24 cellular contexts compared by ENCODE assay signal in genomic region chr13:109253316-109253715, GRCh38.
"Had no signal": no experiment of that assay in that cellular context is flagged by ENCODE, and none has a peak within 500 bp of the region (broad histone marks: within the 10 kb centered on the region; RNA-seq: fewer than 3 reads in every experiment).

No MANE protein-coding gene starts in this region.

- DNase-seq: effector memory CD4-positive, alpha-beta T cell; gastrocnemius medialis; heart right ventricle; islet precursor cell; left lung; mucosa of descending colon; occipital lobe; pancreas; right cardiac atrium; spleen; stimulated activated CD4-positive, alpha-beta T cell treated with anti-CD3 and anti-CD28 coated beads, Interleukin-15, amount 100 ng/mL, for 24 hours; stimulated activated CD4-positive, alpha-beta T cell treated with anti-CD3 and anti-CD28 coated beads, Interleukin-1b, Interleukin-23, amount 100 ng/mL, for 48 hours; stimulated activated CD4-positive, alpha-beta T cell treated with anti-CD3 and anti-CD28 coated beads, Interleukin-4, amount 100 ng/mL, for 24 hours; tibial artery; upper lobe of right lung had no signal

- H3K27me3 ChIP-seq: esophagus muscularis mucosa, gastrocnemius medialis, heart right ventricle, left lung, neural progenitor cell, pancreas, spleen, tibial artery, upper lobe of right lung, vagina had no signal

- H3K27me3 Mint-ChIP-seq: natural killer cell treated with Interleukin-12 subunit alpha and Interleukin-12 subunit beta and Interleukin-15 and Interleukin-18, amount 100 ng/mL, for 72 hours; progenitor cell of endocrine pancreas; stimulated activated memory B cell treated with anti-CD40 and anti-IgM and Interleukin-4, amounts not matched to agents 10 μg/mL and 1 μg/mL and 100 μg/mL, for 72 hours had no signal

- H3K36me3 Mint-ChIP-seq: neural progenitor cell; stimulated activated memory B cell treated with anti-CD40 and anti-IgM and Interleukin-4, amounts not matched to agents 10 μg/mL and 1 μg/mL and 100 μg/mL, for 72 hours had no signal

- H3K9ac ChIP-seq: neural progenitor cell had no signal

- H3K4me1 ChIP-seq: left lung, pancreas, spleen, upper lobe of right lung had no signal

- H3K4me3 Mint-ChIP-seq: natural killer cell treated with Interleukin-12 subunit alpha and Interleukin-12 subunit beta and Interleukin-15 and Interleukin-18, amount 100 ng/mL, for 72 hours; neural progenitor cell; stimulated activated memory B cell treated with anti-CD40 and anti-IgM and Interleukin-4, amounts not matched to agents 10 μg/mL and 1 μg/mL and 100 μg/mL, for 72 hours; stimulated activated naive CD8-positive, alpha-beta T cell treated with anti-CD3 and anti-CD28 coated beads, Interleukin-15, Interleukin-2, amounts not matched to agents 100 ng/mL and 50 ng/mL, for 24 hours had no signal

- H3K9me3 Mint-ChIP-seq: natural killer cell treated with Interleukin-12 subunit alpha and Interleukin-12 subunit beta and Interleukin-15 and Interleukin-18, amount 100 ng/mL, for 72 hours had no signal

- H3K9me3 ChIP-seq: gastrocnemius medialis, mucosa of descending colon, pancreas, upper lobe of right lung, vagina had no signal

- H3K27ac Mint-ChIP-seq: natural killer cell treated with Interleukin-12 subunit alpha and Interleukin-12 subunit beta and Interleukin-15 and Interleukin-18, amount 100 ng/mL, for 72 hours; neural progenitor cell; progenitor cell of endocrine pancreas; stimulated activated memory B cell treated with anti-CD40 and anti-IgM and Interleukin-4, amounts not matched to agents 10 μg/mL and 1 μg/mL and 100 μg/mL, for 72 hours; stimulated activated naive CD8-positive, alpha-beta T cell treated with anti-CD3 and anti-CD28 coated beads, Interleukin-15, Interleukin-2, amounts not matched to agents 100 ng/mL and 50 ng/mL, for 24 hours had no signal

- ATAC-seq: gastrocnemius medialis; heart right ventricle; left lung; mucosa of descending colon; natural killer cell treated with Interleukin-12 subunit alpha and Interleukin-12 subunit beta and Interleukin-15 and Interleukin-18, amount 100 ng/mL, for 72 hours; pancreas; right cardiac atrium; stimulated activated memory B cell treated with anti-CD40 and anti-IgM and Interleukin-4, amounts not matched to agents 10 μg/mL and 1 μg/mL and 100 μg/mL, for 72 hours; upper lobe of right lung had no signal

- H3K36me3 ChIP-seq: esophagus muscularis mucosa, gastrocnemius medialis, heart right ventricle, left lung, neural progenitor cell, pancreas, spleen, tibial artery, upper lobe of right lung, vagina had no signal

- H3K4me1 Mint-ChIP-seq: stimulated activated memory B cell treated with anti-CD40 and anti-IgM and Interleukin-4, amounts not matched to agents 10 μg/mL and 1 μg/mL and 100 μg/mL, for 72 hours had no signal

- H3K4me2 ChIP-seq: neural progenitor cell had no signal

- FAIRE-seq: endometrium had no signal

- H3K27ac ChIP-seq: esophagus muscularis mucosa, heart right ventricle, left lung, neural progenitor cell, pancreas, spleen, tibial artery, upper lobe of right lung, vagina had no signal

- H3K4me3 ChIP-seq: esophagus muscularis mucosa, gastrocnemius medialis, heart right ventricle, left lung, lung, mucosa of descending colon, neural progenitor cell, pancreas, spleen, tibial artery, upper lobe of right lung, vagina had no signal

- H2AFZ ChIP-seq: neural progenitor cell had no signal
